In the genomic region with DNA sequence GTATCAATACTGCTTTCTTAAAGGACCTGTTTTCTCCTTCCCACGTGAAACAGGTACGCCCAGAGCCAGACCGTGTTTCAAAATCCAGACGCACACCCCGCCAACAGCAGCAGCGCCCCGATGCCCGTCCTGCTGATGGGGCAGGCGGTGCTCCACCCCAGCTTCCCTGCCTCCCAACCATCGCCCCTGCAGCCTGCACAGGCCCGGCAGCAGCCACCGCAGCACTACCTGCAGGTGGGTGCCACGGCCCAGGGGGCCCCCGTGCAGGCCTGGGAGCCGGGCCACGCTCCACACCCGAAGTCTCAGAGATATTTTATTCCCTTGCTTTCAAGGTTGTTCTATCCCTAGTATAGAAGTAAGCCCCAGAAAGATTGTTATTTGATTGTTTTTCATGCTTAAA, we compare ENCODE assay signal across 8 cellular contexts.
"Had no signal": no experiment of that assay in that cellular context is flagged by ENCODE, and none has a peak within 500 bp of the region (broad histone marks: within the 10 kb centered on the region; RNA-seq: fewer than 3 reads in every experiment).

No MANE protein-coding gene starts in this region.

- H3K4me3 Mint-ChIP-seq: IgD-negative memory B cell had no signal

- FAIRE-seq: HTR-8/SVneo, K562 had no signal

- DNase-seq: IMR-90, KBM-7, KG1 had no signal

- ATAC-seq: K562 had no signal

- H3K4me3 ChIP-seq: K562 had no signal

- H3K9me3 Mint-ChIP-seq: IgD-negative memory B cell had no signal

- H3K9ac ChIP-seq: KMS-11 had no signal

- H3K4me2 ChIP-seq: KMS-11 had no signal

- H3K27ac ChIP-seq: HL-60, KMS-11 had no signal
